ENCODE assay signal across 13 cellular contexts in the genomic region with DNA sequence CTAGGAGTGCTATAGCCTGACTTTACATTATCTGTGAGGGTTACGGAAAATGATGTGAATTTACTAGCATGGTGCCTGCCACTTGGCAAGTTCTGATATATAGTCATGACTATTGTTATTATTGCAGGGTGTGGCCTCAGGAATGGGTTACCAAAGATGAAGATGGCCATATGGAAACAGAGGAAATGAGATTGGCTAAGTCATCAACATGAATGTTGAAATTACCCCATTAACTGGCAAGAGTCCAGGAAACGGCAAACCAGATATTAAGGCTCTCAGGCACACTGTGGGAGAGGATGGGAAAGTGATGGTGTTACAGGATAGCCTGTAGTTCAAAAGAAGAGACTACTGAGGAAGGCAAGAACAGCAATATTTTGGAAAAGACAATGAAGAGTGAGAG.
DNase-seq lines count a peak whose midpoint lies in the region; TF ChIP-seq lines count a peak whose summit lies in the region.
"Had no signal": no experiment of that assay in that cellular context is flagged by ENCODE, and none has a peak within 500 bp of the region (broad histone marks: within the 10 kb centered on the region; RNA-seq: fewer than 3 reads in every experiment).

No MANE protein-coding gene starts in this region.

- peaks cover 0 to 3% (median 0%) of the 10 kb centered on the region in 3 donors for H3K27me3 Mint-ChIP-seq in CD14-positive monocyte (ENCODE audit: low read depth in 3 of 3)

- peak overlapping the region; percentile 67 to 84 (median 81) for H3K27ac Mint-ChIP-seq in CD14-positive monocyte
- H3K27ac Mint-ChIP-seq: endodermal cell had no signal

- no peak for TF ChIP-seq CTCF in CD14-positive monocyte (IDR thresholded peaks at IDR 0.05)
- TF ChIP-seq CTCF in fibroblast of pulmonary artery (IDR thresholded peaks at IDR 0.05; ENCODE audit: low read length, missing control alignments) = no peak

- no peak overlapping the region for H3K4me3 Mint-ChIP-seq in CD14-positive monocyte
- H3K4me3 Mint-ChIP-seq: endodermal cell; stimulated activated naive CD8-positive, alpha-beta T cell treated with anti-CD3 and anti-CD28 coated beads, Interleukin-15, Interleukin-2, amounts not matched to agents 100 ng/mL and 50 ng/mL, for 24 hours had no signal

- intact Hi-C loops in CD14-positive monocyte (cut with micrococcal nuclease) = no loop called here

- H3K36me3 Mint-ChIP-seq in CD14-positive monocyte = peaks cover 4 to 12% of the 10 kb centered on the region in 2 donors

- H3K4me1 Mint-ChIP-seq in CD14-positive monocyte = peaks cover 51% of the 10 kb centered on the region

- H3K4me3 ChIP-seq in fibroblast of pulmonary artery (replicated peaks; ENCODE audit: low read depth, low read length) = no peak overlapping the region

- no peak for DNase-seq in CD14-positive monocyte (ENCODE audit: low spot score)
- DNase-seq in HT1080 (ENCODE audit: low read depth) = peak; percentile 69
- DNase-seq in RPMI8226 = peak; percentile 36
- peak; percentile 93 for DNase-seq in fibroblast of pulmonary artery (ENCODE audit: low read depth)
- DNase-seq in NAMALWA (ENCODE audit: low spot score) = no peak
- DNase-seq in activated CD8-positive, alpha-beta memory T cell treated with anti-CD3 and anti-CD28 coated beads, Interleukin-2, amount 50 U/mL, for 48 hours = no peak
- no peak for DNase-seq in activated T-cell treated with anti-CD3 and anti-CD28 coated beads, Interleukin-2, amount 50 U/mL, for 48 hours
- DNase-seq: DMS53; endodermal cell; NCI-H1092 treated with DMSO at 0.1 percent for 48 hours; stimulated activated CD4-positive, alpha-beta T cell treated with anti-CD3 and anti-CD28 coated beads, Interleukin-4, amount 100 ng/mL, for 1 hour; WERI-Rb-1 had no signal

- H3K9me3 Mint-ChIP-seq in CD14-positive monocyte = peaks cover 0 to 8% (median 0%) of the 10 kb centered on the region in 7 donors
- H3K9me3 Mint-ChIP-seq: endodermal cell had no signal

Comparison
In these comparisons a context has a peak if more than half of its experiments do, and no peak if none do; other contexts are left out.
1. DNase-seq: peak in HT1080 (single experiment), RPMI8226 (single experiment) and fibroblast of pulmonary artery (single experiment); none in CD14-positive monocyte (single experiment), NAMALWA (single experiment), activated CD8-positive, alpha-beta memory T cell treated with anti-CD3 and anti-CD28 coated beads, Interleukin-2, amount 50 U/mL, for 48 hours (single experiment) and activated T-cell treated with anti-CD3 and anti-CD28 coated beads, Interleukin-2, amount 50 U/mL, for 48 hours (0 of 2).